11 cellular contexts compared by ENCODE assay signal in the genomic region with DNA sequence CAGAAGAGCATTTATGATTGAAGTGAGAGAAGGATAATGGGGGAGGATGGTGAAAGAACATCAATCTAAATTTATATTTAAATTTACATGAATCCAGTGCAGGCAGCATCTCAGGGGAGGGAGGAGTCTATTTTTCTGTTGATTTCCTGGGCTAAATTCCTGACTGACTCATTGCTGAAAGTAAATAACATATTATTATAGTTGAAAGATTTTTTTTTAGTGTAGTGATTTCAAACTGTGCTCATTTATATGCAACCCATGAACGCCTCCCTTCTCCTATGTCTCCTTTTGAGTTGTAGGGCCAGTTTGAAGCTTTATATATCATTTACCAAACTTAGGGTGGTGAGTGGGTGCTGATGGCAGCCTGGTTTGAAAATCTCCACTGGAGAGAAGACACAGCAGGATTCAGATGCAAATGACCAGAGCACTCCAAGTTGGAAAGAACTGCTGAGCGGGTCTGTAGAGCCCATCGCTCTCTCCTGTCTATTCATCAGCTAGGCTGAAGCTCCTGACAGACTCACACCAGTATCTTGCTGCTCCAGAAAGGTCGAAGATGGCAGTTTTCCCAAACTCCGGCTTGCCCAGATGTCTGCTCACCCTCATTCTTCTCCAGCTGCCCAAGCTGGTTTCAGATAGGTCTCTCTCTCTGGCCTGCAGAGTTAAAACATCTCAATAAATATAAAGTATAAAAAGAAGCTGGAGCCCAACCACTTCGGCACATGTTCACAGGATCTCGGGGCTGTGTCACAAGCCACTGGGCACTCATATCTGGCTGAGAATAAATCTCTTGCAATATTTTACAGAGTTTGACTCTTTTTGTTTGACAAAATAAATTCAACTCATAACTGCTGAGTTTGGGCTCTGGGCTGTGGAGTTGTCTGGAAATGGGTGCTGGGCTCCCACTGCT. TPM values are rescaled to one million over a fixed set of nuclear protein-coding genes. Genes with fewer than 3 reads are reported as not detected.
A peak's percentile ranks its signal among the peaks of the same experiment; 100 is the strongest.
DNase-seq lines count a peak whose midpoint lies in the region; ATAC-seq and TF ChIP-seq lines count a peak whose summit lies in the region.
"Had no signal": no experiment of that assay in that cellular context is flagged by ENCODE, and none has a peak within 500 bp of the region (broad histone marks: within the 10 kb centered on the region; RNA-seq: fewer than 3 reads in every experiment).

No MANE protein-coding gene starts in this region.

- no peaks in the 10 kb centered on the region for H3K27me3 ChIP-seq in Loucy (ENCODE audit: insufficient read depth, low read length, poor library complexity, severe bottlenecking)
- H3K27me3 ChIP-seq in colonic mucosa, result no peaks in the 10 kb centered on the region

- BruUV-seq in Calu3 (replicated peaks; lab: Mats Ljungman, UMichigan), result no TSS peak

- intact Hi-C loops in Calu3 (cut with micrococcal nuclease; ENCODE audit: unreplicated experiment), result no loop called here
- intact Hi-C loops in colonic mucosa (cut with DNase I), result no loop called here

- H3K27ac ChIP-seq in colonic mucosa, result peak overlapping the region; percentile 13

- H3K9ac ChIP-seq in Loucy (ENCODE audit: low read depth, low read length, poor library complexity, severe bottlenecking) (peak overlapping the region; percentile 98), colonic mucosa (ENCODE audit: low read depth in 2 of 2, low read length in 2 of 2) (no peak overlapping the region)

- TF ChIP-seq CTCF in Calu3 (IDR thresholded peaks at IDR 0.05; ENCODE audit: unreplicated experiment), result no peak
- TF ChIP-seq CTCF in Loucy (conservative IDR thresholded peaks at IDR 0.05; ENCODE audit: low read length), result no peak
- no peak for TF ChIP-seq CTCF in colonic mucosa (IDR thresholded peaks at IDR 0.05)

- peaks cover 5% of the 10 kb centered on the region for H3K9me3 Mint-ChIP-seq in Calu3 (ENCODE audit: low read depth, unreplicated experiment)
- peaks cover 5% of the 10 kb centered on the region for H3K9me3 Mint-ChIP-seq in natural killer cell treated with Interleukin-12 subunit alpha and Interleukin-12 subunit beta and Interleukin-15 and Interleukin-18, amount 100 ng/mL, for 72 hours

- H3K36me3 Mint-ChIP-seq in Calu3 (ENCODE audit: insufficient read depth, unreplicated experiment), result peaks cover 16% of the 10 kb centered on the region
- H3K36me3 Mint-ChIP-seq in natural killer cell treated with Interleukin-12 subunit alpha and Interleukin-12 subunit beta and Interleukin-15 and Interleukin-18, amount 100 ng/mL, for 72 hours, result peaks cover 12% of the 10 kb centered on the region

- no peaks in the 10 kb centered on the region for H3K27me3 Mint-ChIP-seq in Calu3 (ENCODE audit: unreplicated experiment)
- H3K27me3 Mint-ChIP-seq in natural killer cell treated with Interleukin-12 subunit alpha and Interleukin-12 subunit beta and Interleukin-15 and Interleukin-18, amount 100 ng/mL, for 72 hours, result no peaks in the 10 kb centered on the region

- H3K4me3 Mint-ChIP-seq in Calu3 (ENCODE audit: low read depth, unreplicated experiment), result no peak overlapping the region
- no peak overlapping the region for H3K4me3 Mint-ChIP-seq in natural killer cell treated with Interleukin-12 subunit alpha and Interleukin-12 subunit beta and Interleukin-15 and Interleukin-18, amount 100 ng/mL, for 72 hours

- no peaks in the 10 kb centered on the region for H3K9me2 ChIP-seq in Loucy (replicated peaks; ENCODE audit: low read depth, low read length)

- CTCF ChIA-PET in Calu3 (lab: Charles Lee), result interaction anchor here (0.7 to 1.0 kb wide), 2 partner anchors 12 to 619 kb away, joined by 3 read pairs; no protein-coding TSS in a partner anchor

- no peak overlapping the region for H3K4me3 ChIP-seq in Loucy (ENCODE audit: low read length, poor library complexity, severe bottlenecking)
- H3K4me3 ChIP-seq in colonic mucosa, result no peak overlapping the region
- H3K4me3 ChIP-seq: lung had no signal

- peaks cover 25% of the 10 kb centered on the region for H3K4me1 Mint-ChIP-seq in Calu3 (ENCODE audit: low read depth, unreplicated experiment)
- H3K4me1 Mint-ChIP-seq in natural killer cell treated with Interleukin-12 subunit alpha and Interleukin-12 subunit beta and Interleukin-15 and Interleukin-18, amount 100 ng/mL, for 72 hours (ENCODE audit: low read depth in 2 of 2), result peaks cover 33 to 35% of the 10 kb centered on the region in 2 donors

- peak overlapping the region; percentile 75 for H3K27ac Mint-ChIP-seq in Calu3 (ENCODE audit: unreplicated experiment)
- H3K27ac Mint-ChIP-seq in natural killer cell treated with Interleukin-12 subunit alpha and Interleukin-12 subunit beta and Interleukin-15 and Interleukin-18, amount 100 ng/mL, for 72 hours, result peak overlapping the region; percentile 17 to 84

- no peak for ATAC-seq in natural killer cell treated with Interleukin-12 subunit alpha and Interleukin-12 subunit beta and Interleukin-15 and Interleukin-18, amount 100 ng/mL, for 72 hours
- ATAC-seq in GM18909 (IDR thresholded peaks at IDR 0.05; ENCODE audit: poor library complexity, unreplicated experiment), result no peak

- H3F3A ChIP-seq in Loucy (ENCODE audit: low read depth), result 0 out of 2 replicates have a peak, but pooled peaks cover 2% of the 10 kb centered on the region

- H3K79me2 ChIP-seq in Loucy (ENCODE audit: insufficient read depth, low read length), result peaks cover 12% of the 10 kb centered on the region; the same call in 1 of the 2 replicates

- H3K9me3 ChIP-seq in Loucy (ENCODE audit: insufficient read depth, low read depth, low read length) (peaks cover 7% of the 10 kb centered on the region; the same call in 1 of the 2 replicates), colonic mucosa (no peaks in the 10 kb centered on the region)

- H3K36me3 ChIP-seq in Loucy (ENCODE audit: insufficient read depth, low read length) (no peaks in the 10 kb centered on the region), colonic mucosa (no peaks in the 10 kb centered on the region)

- no peaks in the 10 kb centered on the region for H4K20me1 ChIP-seq in Loucy (ENCODE audit: insufficient read depth, low read length, poor library complexity, severe bottlenecking)

- peak overlapping the region; percentile 80 for H3K4me2 ChIP-seq in Loucy (ENCODE audit: low read depth, low read length, poor library complexity, severe bottlenecking)

- H3K4me1 ChIP-seq in Loucy (ENCODE audit: insufficient read depth, low read length, poor library complexity, severe bottlenecking) (peaks cover 29% of the 10 kb centered on the region), colonic mucosa (peaks cover 7% of the 10 kb centered on the region)

- H2AFZ ChIP-seq in Loucy (ENCODE audit: low read length), result no peak overlapping the region

- DNase-seq in Calu3, result no peak
- DNase-seq in colonic mucosa, result no peak
- no peak for DNase-seq in natural killer cell treated with Interleukin-12 subunit alpha and Interleukin-12 subunit beta and Interleukin-15 and Interleukin-18, amount 100 ng/mL, for 72 hours (ENCODE audit: low spot score)
- no peak for DNase-seq in NCI-H1436 (lab: John Stamatoyannopoulos, UW)
- DNase-seq in COLO829 (ENCODE audit: low spot score), result no peak
- no peak for DNase-seq in NCI-H69 (lab: John Stamatoyannopoulos, UW)
- DNase-seq: NCI-H1417, Right ventricle myocardium superior had no signal

RNA-seq across cellular contexts. Expression of a gene that starts 18.3 kb away (rescaled TPM):
- total RNA-seq in Calu3 (2022) (29.4 and 32.5 TPM in 2 replicates), colonic mucosa (10 to 100 TPM; 17.8 to 27.8 TPM)
- total RNA-seq in natural killer cell treated with Interleukin-12 subunit alpha and Interleukin-12 subunit beta and Interleukin-15 and Interleukin-18, amount 100 ng/mL, for 72 hours, result 10 to 100 TPM; 41.2 to 47.4 TPM

RNA-seq across cellular contexts. Expression of a gene that starts 24.0 kb away (rescaled TPM):
- total RNA-seq in Calu3 (2022) (not detected in 2 replicates), colonic mucosa (not detected)
- not detected for total RNA-seq in natural killer cell treated with Interleukin-12 subunit alpha and Interleukin-12 subunit beta and Interleukin-15 and Interleukin-18, amount 100 ng/mL, for 72 hours
- total RNA-seq: Right ventricle myocardium superior had no signal

RNA-seq across cellular contexts. Expression of a gene that starts 35.8 kb away (rescaled TPM):
- total RNA-seq in Calu3 (2022) (15.5 and 20.6 TPM in 2 replicates), colonic mucosa (10 to 100 TPM; 14.9 to 20.9 TPM)
- total RNA-seq in natural killer cell treated with Interleukin-12 subunit alpha and Interleukin-12 subunit beta and Interleukin-15 and Interleukin-18, amount 100 ng/mL, for 72 hours, result 10 to 100 TPM; 42.9 to 54.1 TPM
